In the genomic region with DNA sequence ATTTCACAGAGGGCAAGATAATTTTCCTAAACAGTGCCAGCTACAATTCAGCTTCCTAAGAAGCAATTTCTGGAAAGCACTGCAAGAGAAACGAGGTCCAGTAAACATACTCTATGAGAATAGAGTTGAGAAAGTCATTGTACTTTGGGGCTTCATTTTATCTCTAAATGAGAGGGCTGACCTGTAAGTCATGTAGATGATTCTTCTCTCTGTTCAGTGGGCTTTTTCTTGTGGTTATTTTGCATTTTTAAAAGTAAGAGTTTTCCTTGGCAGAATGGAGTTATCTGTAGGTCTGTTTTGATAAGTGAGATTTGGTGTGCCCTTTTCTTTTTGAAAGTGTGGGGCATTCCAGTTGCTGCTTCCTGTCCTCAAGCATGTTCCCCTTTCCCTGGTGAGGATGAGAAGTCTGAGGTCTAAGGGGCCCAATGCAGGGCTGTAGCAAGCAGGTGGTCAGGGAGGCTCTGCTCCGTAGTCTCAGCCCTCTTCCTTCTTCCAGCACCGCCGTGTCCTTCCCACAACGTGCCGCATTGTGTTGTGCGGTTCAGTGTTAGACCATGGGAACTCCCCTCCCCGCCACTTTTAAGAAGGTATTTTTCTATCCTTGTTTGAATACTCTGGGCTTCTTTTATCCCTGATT, we compare ENCODE assay signal across 10 cellular contexts.
DNase-seq lines count a peak whose midpoint lies in the region; ATAC-seq and TF ChIP-seq lines count a peak whose summit lies in the region.
"Had no signal": no experiment of that assay in that cellular context is flagged by ENCODE, and none has a peak within 500 bp of the region (broad histone marks: within the 10 kb centered on the region; RNA-seq: fewer than 3 reads in every experiment).

No MANE protein-coding gene starts in this region.

- H3K9ac ChIP-seq in skeletal muscle tissue (ENCODE audit: low read depth in 1 of 3, low read length in 3 of 3) = no peak overlapping the region

- no peak overlapping the region for H3K4me3 Mint-ChIP-seq in activated CD4-positive, alpha-beta T cell treated with anti-CD3 and anti-CD28 coated beads for 36 hours

- H3K4me3 ChIP-seq in ascending aorta (no peak overlapping the region), skeletal muscle tissue (ENCODE audit: low read length in 3 of 3) (no peak overlapping the region)
- H3K4me3 ChIP-seq: A549 had no signal

- TF ChIP-seq CTCF in ascending aorta (IDR thresholded peaks at IDR 0.05) = no peak

- H3K27ac ChIP-seq in ascending aorta = peak overlapping the region; percentile 33 to 62
- H3K27ac ChIP-seq in skeletal muscle tissue (ENCODE audit: low read depth, low read length) = peak overlapping the region; percentile 3
- H3K27ac ChIP-seq: A549 had no signal

- H3K9me3 ChIP-seq in ascending aorta (no peaks in the 10 kb centered on the region), skeletal muscle tissue (ENCODE audit: control insufficient read depth in 3 of 3, low read length in 3 of 3) (no peaks in the 10 kb centered on the region)
- H3K9me3 ChIP-seq: A549 had no signal

- intact Hi-C loops in activated CD4-positive, alpha-beta T cell treated with anti-CD3 and anti-CD28 coated beads for 36 hours (cut with DNase I, micrococcal nuclease) = loop anchor here in 1 of 2 experiments (1.0 kb wide), 1 partner anchor 12 kb away; no protein-coding TSS in a partner anchor
- intact Hi-C loops in ascending aorta (cut with DNase I) = no loop called here

- H3K36me3 ChIP-seq in ascending aorta = peaks cover 3 to 7% of the 10 kb centered on the region in 2 donors
- peaks cover 0 to 3% (median 0%) of the 10 kb centered on the region in 3 donors for H3K36me3 ChIP-seq in skeletal muscle tissue (ENCODE audit: control insufficient read depth in 3 of 3, insufficient read depth in 3 of 3, low read length in 3 of 3)

- peak; percentile 47 for ATAC-seq in activated CD4-positive, alpha-beta T cell treated with anti-CD3 and anti-CD28 coated beads for 36 hours
- ATAC-seq in HG02798 (IDR thresholded peaks at IDR 0.05; ENCODE audit: poor library complexity, unreplicated experiment) (peak; percentile 33), GM18870 (IDR thresholded peaks at IDR 0.05; ENCODE audit: unreplicated experiment) (no peak), HG03196 (IDR thresholded peaks at IDR 0.05; ENCODE audit: unreplicated experiment) (no peak), HG03521 (IDR thresholded peaks at IDR 0.05; ENCODE audit: unreplicated experiment) (no peak)
- ATAC-seq: A549 had no signal

- POLR2A ChIA-PET in activated CD4-positive, alpha-beta T cell treated with anti-CD3 and anti-CD28 coated beads for 36 hours (lab: Charles Lee) = no interaction called here

- no peaks in the 10 kb centered on the region for H3K27me3 Mint-ChIP-seq in activated CD4-positive, alpha-beta T cell treated with anti-CD3 and anti-CD28 coated beads for 36 hours

- CTCF ChIA-PET in activated CD4-positive, alpha-beta T cell treated with anti-CD3 and anti-CD28 coated beads for 36 hours (lab: Charles Lee) = interaction anchor here (1.0 kb wide), 1 partner anchor 43 kb away, joined by 4 read pairs; no protein-coding TSS in a partner anchor

- H3K4me1 ChIP-seq in ascending aorta (peaks cover 15 to 62% of the 10 kb centered on the region in 2 donors), skeletal muscle tissue (ENCODE audit: control insufficient read depth in 3 of 3, insufficient read depth in 3 of 3, low read length in 3 of 3) (peaks cover 30 to 38% (median 32%) of the 10 kb centered on the region in 3 donors)

- H3K4me1 Mint-ChIP-seq in activated CD4-positive, alpha-beta T cell treated with anti-CD3 and anti-CD28 coated beads for 36 hours = peaks cover 59% of the 10 kb centered on the region

- no peaks in the 10 kb centered on the region for H3K9me3 Mint-ChIP-seq in activated CD4-positive, alpha-beta T cell treated with anti-CD3 and anti-CD28 coated beads for 36 hours (ENCODE audit: low read depth)

- peaks cover 36% of the 10 kb centered on the region for H3K36me3 Mint-ChIP-seq in activated CD4-positive, alpha-beta T cell treated with anti-CD3 and anti-CD28 coated beads for 36 hours (ENCODE audit: low read depth)

- peak overlapping the region; percentile 32 for H3K27ac Mint-ChIP-seq in activated CD4-positive, alpha-beta T cell treated with anti-CD3 and anti-CD28 coated beads for 36 hours

- peak; percentile 39 for DNase-seq in activated CD4-positive, alpha-beta T cell treated with anti-CD3 and anti-CD28 coated beads for 36 hours
- no peak for DNase-seq in activated CD4-positive, alpha-beta T cell treated with anti-CD3 and anti-CD28 coated beads, Interleukin-2, amount 50 U/mL, for 4 hours
- DNase-seq in ascending aorta (ENCODE audit: low spot score in 2 of 2) = peak in 1 of 2 donors; percentile 40
- DNase-seq: occipital lobe had no signal

- no peaks in the 10 kb centered on the region for H3K27me3 ChIP-seq in ascending aorta
- H3K27me3 ChIP-seq in skeletal muscle tissue (ENCODE audit: control insufficient read depth in 3 of 3, insufficient read depth in 3 of 3, low read length in 3 of 3) = no peaks in the 10 kb centered on the region

Comparison
In these comparisons a context has a peak if more than half of its experiments do, and no peak if none do; other contexts are left out.
1. ATAC-seq: peak in activated CD4-positive, alpha-beta T cell treated with anti-CD3 and anti-CD28 coated beads for 36 hours (single experiment) and HG02798 (single experiment); none in GM18870 (single experiment), HG03196 (single experiment) and HG03521 (single experiment).